Comparison of ENCODE assay signal across 27 cellular contexts in genomic region chr11:12560861-12561260, GRCh38.
"Had no signal": no experiment of that assay in that cellular context is flagged by ENCODE, and none has a peak within 500 bp of the region (broad histone marks: within the 10 kb centered on the region; RNA-seq: fewer than 3 reads in every experiment).

No MANE protein-coding gene starts in this region.

- DNase-seq: dermis blood vessel endothelial cell; effector memory CD4-positive, alpha-beta T cell; erythroblast; esophagus squamous epithelium; foreskin melanocyte; glutamatergic neuron; kidney; left lung; lower lobe of right lung; natural killer cell; occipital lobe; ovary; posterior cingulate gyrus; psoas muscle; right lobe of liver; stimulated activated CD4-positive, alpha-beta T cell treated with anti-CD3 and anti-CD28 coated beads, Interleukin-12 subunit alpha, Interleukin-12 subunit beta, amount 100 ng/mL, for 4 hours; stimulated activated CD4-positive, alpha-beta T cell treated with anti-CD3 and anti-CD28 coated beads, Interleukin-1b, Interleukin-23, amount 100 ng/mL, for 48 hours; stimulated activated CD4-positive, alpha-beta T cell treated with anti-CD3 and anti-CD28 coated beads, Interleukin-4, amount 100 ng/mL, for 1 hour; stimulated activated CD8-positive, alpha-beta memory T cell treated with anti-CD3 and anti-CD28 coated beads, Interleukin-4, amount 100 ng/mL, for 48 hours; stimulated activated naive CD4-positive, alpha-beta T cell; stimulated activated naive CD8-positive, alpha-beta T cell treated with anti-CD3 and anti-CD28 coated beads, Interleukin-15, amount 100 ng/mL, for 72 hours; transverse colon; upper lobe of right lung; uterus had no signal

- H3K9me3 ChIP-seq: esophagus squamous epithelium, left lung, lower lobe of right lung, ovary, psoas muscle, right lobe of liver, suprapubic skin, transverse colon, upper lobe of right lung, uterus had no signal

- H3K27ac ChIP-seq: coronary artery, esophagus squamous epithelium, left lung, lower lobe of right lung, ovary, psoas muscle, right lobe of liver, suprapubic skin, transverse colon, upper lobe of right lung, uterus had no signal

- H3K36me3 ChIP-seq: esophagus squamous epithelium, left lung, lower lobe of right lung, ovary, right lobe of liver, suprapubic skin, transverse colon, upper lobe of right lung, uterus had no signal

- ATAC-seq: left lung; lower lobe of right lung; natural killer cell; psoas muscle; right lobe of liver; stimulated activated naive CD8-positive, alpha-beta T cell treated with anti-CD3 and anti-CD28 coated beads, Interleukin-15, amount 100 ng/mL, for 72 hours; upper lobe of right lung had no signal

- H3K4me2 ChIP-seq: smooth muscle cell had no signal

- H3K4me3 ChIP-seq: coronary artery, esophagus squamous epithelium, left lung, lower lobe of right lung, ovary, psoas muscle, right lobe of liver, smooth muscle cell, suprapubic skin, transverse colon, upper lobe of right lung, uterus had no signal

- H3K27me3 ChIP-seq: left lung, ovary, right lobe of liver, suprapubic skin, transverse colon, upper lobe of right lung, uterus had no signal

- H3K4me1 ChIP-seq: right lobe of liver had no signal
